In the genomic region with DNA sequence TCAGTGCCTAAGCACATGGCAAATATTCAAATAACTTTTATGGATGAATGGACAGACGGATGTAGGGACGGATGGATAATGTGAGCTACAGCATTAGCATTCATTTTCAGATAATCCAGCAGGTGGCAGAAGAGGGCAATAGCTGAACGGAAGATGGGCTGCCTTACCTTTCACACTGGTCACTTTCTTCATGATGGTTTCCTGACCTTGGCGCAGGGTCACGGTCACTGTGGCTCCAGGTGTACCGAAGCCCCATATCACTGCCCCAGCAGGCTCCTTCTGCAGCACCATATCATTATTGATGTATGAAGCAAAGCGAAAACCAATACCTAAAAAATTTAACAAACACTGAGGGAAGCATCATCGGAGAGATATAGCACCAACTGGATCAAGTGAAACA, we compare ENCODE assay signal across 10 cellular contexts. TPM values are rescaled to one million over a fixed set of nuclear protein-coding genes. Genes with fewer than 3 reads are reported as not detected.
A peak's percentile ranks its signal among the peaks of the same experiment; 100 is the strongest.
DNase-seq lines count a peak whose midpoint lies in the region; ATAC-seq and TF ChIP-seq lines count a peak whose summit lies in the region.
"Had no signal": no experiment of that assay in that cellular context is flagged by ENCODE, and none has a peak within 500 bp of the region (broad histone marks: within the 10 kb centered on the region; RNA-seq: fewer than 3 reads in every experiment).

No MANE protein-coding gene starts in this region.

- no peak overlapping the region for H3K4me3 Mint-ChIP-seq in CD14-positive monocyte

- no peak for DNase-seq in CD14-positive monocyte (ENCODE audit: low spot score)
- peak; percentile 72 for DNase-seq in RKO (ENCODE audit: low spot score)
- DNase-seq in islet precursor cell, result peak; percentile 56
- DNase-seq in stomach, result peak; percentile 33

- intact Hi-C loops in CD14-positive monocyte (cut with micrococcal nuclease) (loop anchor here (1.0 to 10.0 kb wide), 4 partner anchors 94 to 168 kb away; no protein-coding TSS in a partner anchor), stomach (cut with DNase I; ENCODE audit: low total_unique reads) (loop anchor here (5.0 kb wide), 1 partner anchor 168 kb away; no protein-coding TSS in a partner anchor)

- peaks cover 4 to 8% of the 10 kb centered on the region in 2 donors for H3K36me3 Mint-ChIP-seq in CD14-positive monocyte

- no peaks in the 10 kb centered on the region for H3K27me3 Mint-ChIP-seq in CD14-positive monocyte (ENCODE audit: low read depth in 3 of 3)

- H3K4me1 Mint-ChIP-seq in CD14-positive monocyte, result peaks cover 23% of the 10 kb centered on the region

- H3K9me3 Mint-ChIP-seq in CD14-positive monocyte, result peaks cover 0 to 2% (median 0%) of the 10 kb centered on the region in 7 donors

- 22 to 24% (median 23%) methylated on average over 8 of the region's 8 CpGs for WGBS in stomach, 5 donors

- no peak for TF ChIP-seq POLR2A in stomach (IDR thresholded peaks at IDR 0.05)

- no peak overlapping the region for H3K27ac Mint-ChIP-seq in CD14-positive monocyte

- no peak for TF ChIP-seq EP300 in Ishikawa (IDR thresholded peaks at IDR 0.05; ENCODE audit: borderline replicate concordance)
- no peak for TF ChIP-seq EP300 in stomach (IDR thresholded peaks at IDR 0.05)

- TF ChIP-seq CTCF in CD14-positive monocyte (IDR thresholded peaks at IDR 0.05), result peak; percentile 89
- peak in 5 of 7 experiments; percentile 67 to 92 (median 75) for TF ChIP-seq CTCF in stomach (IDR thresholded peaks at IDR 0.05)

- H3K27me3 ChIP-seq in stomach, result no peaks in the 10 kb centered on the region

- H3K4me1 ChIP-seq in stomach, result peaks cover 6 to 14% (median 12%) of the 10 kb centered on the region in 4 donors

- peaks cover 0 to 35% (median 27%) of the 10 kb centered on the region in 4 donors for H3K36me3 ChIP-seq in stomach

- peak; percentile 90 for TF ChIP-seq RAD21 in Ishikawa (IDR thresholded peaks at IDR 0.05; ENCODE audit: low read depth)

- ATAC-seq in GM18511 (IDR thresholded peaks at IDR 0.05; ENCODE audit: unreplicated experiment) (peak; percentile 33), HG03097 (IDR thresholded peaks at IDR 0.05; ENCODE audit: low FRiP score, unreplicated experiment) (no peak)

- H3K4me3 ChIP-seq in stomach, result no peak overlapping the region
- H3K4me3 ChIP-seq: SK-N-MC had no signal

- no peaks in the 10 kb centered on the region for H3K9me3 ChIP-seq in stomach

- H3K27ac ChIP-seq in angular gyrus (ENCODE audit: low read depth, low read length) (peak overlapping the region; percentile 32), stomach (no peak overlapping the region)
- H3K27ac ChIP-seq: SK-N-MC had no signal

TF ChIP-seq in Ishikawa, 13 proteins besides CTCF, POLR2A, EP300 and RAD21:
- TF ChIP-seq TCF12 (IDR thresholded peaks at IDR 0.05; ENCODE audit: low read depth) (no peak), YY1 (IDR thresholded peaks at IDR 0.05; ENCODE audit: low read depth) (0 out of 2 replicates have a peak, but pooled peaks have one; percentile 24), FOXM1 (IDR thresholded peaks at IDR 0.05; ENCODE audit: borderline replicate concordance, low read depth) (no peak), EGR1 (IDR thresholded peaks at IDR 0.05) (no peak)
- TF ChIP-seq, protein P1, sequence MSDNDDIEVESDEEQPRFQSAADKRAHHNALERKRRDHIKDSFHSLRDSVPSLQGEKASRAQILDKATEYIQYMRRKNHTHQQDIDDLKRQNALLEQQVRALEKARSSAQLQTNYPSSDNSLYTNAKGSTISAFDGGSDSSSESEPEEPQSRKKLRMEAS (IDR thresholded peaks at IDR 0.05), result no peak
TF ChIP-seq in Ishikawa: peak in this region for 1.

RNA-seq across cellular contexts. Expression of gene SIAE, which starts 4.3 kb away (rescaled TPM):
- 1 to 10 TPM; 6.7 to 7.8 TPM for polyA plus RNA-seq in CD14-positive monocyte
- 10 to 100 TPM in 3 of 5 donors, 1 to 10 TPM in 2; 1.2 to 22.6 (median 11.0) TPM for total RNA-seq in stomach
- 10 to 100 TPM in 1 of 3 donors, 1 to 10 TPM in 2; 2.7 to 12.2 (median 9.2) TPM for polyA plus RNA-seq in stomach

RNA-seq across cellular contexts. Expression of gene SPA17, which starts 4.5 kb away (rescaled TPM):
- polyA plus RNA-seq in CD14-positive monocyte (1 to 10 TPM; 4.2 to 6.7 TPM), stomach (10 to 100 TPM in 2 of 3 donors, 1 to 10 TPM in 1; 8.6 to 14.4 (median 10.7) TPM)
- total RNA-seq in stomach, result 10 to 100 TPM in 1 of 5 donors, 1 to 10 TPM in 2, not detected in 2; 1.8 to 26.8 (median 4.0) TPM

RNA-seq across cellular contexts. Expression of gene TBRG1, which starts 46.5 kb away (rescaled TPM):
- 10 to 100 TPM; 39.7 to 43.5 TPM for polyA plus RNA-seq in CD14-positive monocyte
- total RNA-seq in stomach, result 100 to 1,000 TPM in 2 of 5 donors, 10 to 100 TPM in 3; 16.9 to 130 (median 68.5) TPM
- 10 to 100 TPM; 21.9 to 30.2 (median 22.3) TPM for polyA plus RNA-seq in stomach

RNA-seq across cellular contexts. Expression of gene PANX3, which starts 58.0 kb away (rescaled TPM):
- polyA plus RNA-seq in CD14-positive monocyte (not detected), stomach (not detected)
- not detected for total RNA-seq in stomach
- total RNA-seq: mononuclear cell had no signal
